In genomic region chr7:6700793-6701192, GRCh38 we compare ENCODE assay signal across 15 cellular contexts. TPM values are rescaled to one million over a fixed set of nuclear protein-coding genes. Genes with fewer than 3 reads are reported as not detected.
DNase-seq lines count a peak whose midpoint lies in the region; ATAC-seq, FAIRE-seq and TF ChIP-seq lines count a peak whose summit lies in the region.
"Had no signal": no experiment of that assay in that cellular context is flagged by ENCODE, and none has a peak within 500 bp of the region (broad histone marks: within the 10 kb centered on the region; RNA-seq: fewer than 3 reads in every experiment).

No MANE protein-coding gene starts in this region.

- H3K27ac Mint-ChIP-seq in glutamatergic neuron (ENCODE audit: unreplicated experiment) = peak overlapping the region; percentile 41
- H3K27ac Mint-ChIP-seq in H9 = no peak overlapping the region
- H3K27ac Mint-ChIP-seq: CD4-positive, alpha-beta T cell; GM23338 had no signal

- no peak overlapping the region for H3K4ac ChIP-seq in H9 (ENCODE audit: low read depth, low read length)

- H3K14ac ChIP-seq in H9 (ENCODE audit: insufficient read depth, low read length) = no peak overlapping the region

- H2AFZ ChIP-seq in GM12878 (ENCODE audit: control insufficient read depth, low read depth, low read length) (no peak overlapping the region), H9 (ENCODE audit: low read length) (no peak overlapping the region), mammary epithelial cell (ENCODE audit: low read depth, low read length) (no peak overlapping the region)
- H2AFZ ChIP-seq: GM23338 had no signal

- no peak for TF ChIP-seq POLR2A in GM12878 (IDR thresholded peaks at IDR 0.05; ENCODE audit: low read depth, low read length)

- no peak for ATAC-seq in GM12878
- ATAC-seq: A549, GM23338 had no signal

- no peak overlapping the region for H3K9ac ChIP-seq in BLaER1
- peak overlapping the region in 1 of 11 experiments; percentile 4; a peak in 1 of 22 replicates for H3K9ac ChIP-seq in BLaER1 treated with 17β-estradiol and CSF1 and Interleukin-3, amounts not matched to agents 10 nM and 100 nM
- no peak overlapping the region for H3K9ac ChIP-seq in GM12878 (ENCODE audit: control insufficient read depth, insufficient read depth, low read length)
- no peak overlapping the region for H3K9ac ChIP-seq in H9 (ENCODE audit: extremely low read depth, insufficient read length, low read length)
- no peak overlapping the region for H3K9ac ChIP-seq in mammary epithelial cell (ENCODE audit: insufficient read depth, low read length)

- H3K4me1 Mint-ChIP-seq in glutamatergic neuron (ENCODE audit: low read depth, unreplicated experiment) = peaks cover 18% of the 10 kb centered on the region
- peaks cover 9 to 14% of the 10 kb centered on the region in 2 experiments for H3K4me1 Mint-ChIP-seq in H9

- no peak overlapping the region for H4K5ac ChIP-seq in H9 (ENCODE audit: insufficient read length, low read depth, low read length)

- POLR2A ChIA-PET in GM12878 (lab: Charles Lee) = no interaction called here

- H3K4me1 ChIP-seq in BLaER1 = peaks cover 25% of the 10 kb centered on the region
- H3K4me1 ChIP-seq in BLaER1 treated with 17β-estradiol and CSF1 and Interleukin-3, amounts not matched to agents 10 nM and 100 nM = peaks cover 8 to 36% (median 13%) of the 10 kb centered on the region in 10 experiments; a peak in 19 of 20 replicates
- no peaks in the 10 kb centered on the region for H3K4me1 ChIP-seq in GM12878 (ENCODE audit: control insufficient read depth, insufficient read depth, low read length)
- H3K4me1 ChIP-seq in H9 (ENCODE audit: insufficient read depth, low read length) = no peaks in the 10 kb centered on the region
- peaks cover 5% of the 10 kb centered on the region for H3K4me1 ChIP-seq in mammary epithelial cell (ENCODE audit: insufficient read depth, low read length)
- H3K4me1 ChIP-seq: A549 had no signal

- no peak overlapping the region for H3K18ac ChIP-seq in H9 (ENCODE audit: insufficient read length, low read depth, low read length)

- TF ChIP-seq EP300 in GM12878 (IDR thresholded peaks at IDR 0.05; ENCODE audit: borderline replicate concordance in 1 of 2, control insufficient read depth in 1 of 2, low read depth in 2 of 2, low read length in 2 of 2) = no peak

- peaks cover 94% of the 10 kb centered on the region for H3K9me3 ChIP-seq in BLaER1
- peaks cover 94 to 98% (median 96%) of the 10 kb centered on the region in 11 experiments for H3K9me3 ChIP-seq in BLaER1 treated with 17β-estradiol and CSF1 and Interleukin-3, amounts not matched to agents 10 nM and 100 nM (replicated peaks in 1 of 11)
- H3K9me3 ChIP-seq in GM12878 (replicated peaks; ENCODE audit: control insufficient read depth, insufficient read depth, low read length) = peaks cover 72% of the 10 kb centered on the region
- peaks cover 36% of the 10 kb centered on the region for H3K9me3 ChIP-seq in H9 (ENCODE audit: control insufficient read depth, low read depth, low read length)
- peaks cover 64% of the 10 kb centered on the region for H3K9me3 ChIP-seq in mammary epithelial cell (replicated peaks; ENCODE audit: insufficient read depth, low read length)

- 90% methylated on average over 5 of the region's 5 CpGs for WGBS in GM12878 (ENCODE audit: insufficient coverage, insufficient replicate concordance, low lambda C conversion rate, missing lambda C conversion rate)
- WGBS in H9 (ENCODE audit: extremely low coverage, insufficient read length, low lambda C conversion rate) = no CpG with 5 or more reads among the region's 5 CpGs
- WGBS in mammary epithelial cell (ENCODE audit: low coverage, missing lambda C conversion rate) = 83% methylated on average over 5 of the region's 5 CpGs

- H3K56ac ChIP-seq in H9 (ENCODE audit: insufficient read length, low read depth, low read length) = no peak overlapping the region

- RAD21 ChIA-PET in GM12878 (lab: Charles Lee; ENCODE audit: unreplicated experiment) = no interaction called here

- no peak for FAIRE-seq in GM12878 (lab: Jason Lieb, UNC)
- FAIRE-seq: A549, GM12891 had no signal

- no peaks in the 10 kb centered on the region for H3K27me3 ChIP-seq in BLaER1
- H3K27me3 ChIP-seq in BLaER1 treated with 17β-estradiol and CSF1 and Interleukin-3, amounts not matched to agents 10 nM and 100 nM = no peaks in the 10 kb centered on the region; a peak in 2 of 22 replicates
- H3K27me3 ChIP-seq in GM12878 (replicated peaks in 1 of 2; ENCODE audit: control insufficient read depth in 2 of 2, insufficient read depth in 2 of 2, low read length in 1 of 2) = no peaks in the 10 kb centered on the region
- H3K27me3 ChIP-seq in H9 (ENCODE audit: insufficient read depth, low read length) = no peaks in the 10 kb centered on the region
- H3K27me3 ChIP-seq in mammary epithelial cell (ENCODE audit: insufficient read depth, low read length) = no peaks in the 10 kb centered on the region

- peak overlapping the region; percentile 36 for H3K4me3 Mint-ChIP-seq in glutamatergic neuron (ENCODE audit: unreplicated experiment)
- H3K4me3 Mint-ChIP-seq in H9 = no peak overlapping the region
- H3K4me3 Mint-ChIP-seq: GM23338 had no signal

- H3K23ac ChIP-seq in H9 (ENCODE audit: insufficient read length, low read depth, low read length) = no peak overlapping the region

- TF ChIP-seq RAD21 in GM12878 (IDR thresholded peaks at IDR 0.05; ENCODE audit: insufficient read depth, low read depth, low read length) = no peak

- peaks cover 46% of the 10 kb centered on the region for H3K79me2 ChIP-seq in GM12878 (ENCODE audit: control insufficient read depth, insufficient read depth, low read length)
- peaks cover 27% of the 10 kb centered on the region; the same call in 1 of the 2 replicates for H3K79me2 ChIP-seq in H9 (ENCODE audit: insufficient read depth, low read length)
- peaks cover 90% of the 10 kb centered on the region for H3K79me2 ChIP-seq in mammary epithelial cell (ENCODE audit: insufficient read depth, low read length)

- H2BK5ac ChIP-seq in H9 (ENCODE audit: insufficient read length, low read length) = no peak overlapping the region

- H3K36me3 ChIP-seq in BLaER1 (peaks cover 94% of the 10 kb centered on the region), GM12878 (ENCODE audit: control insufficient read depth in 2 of 2, insufficient read depth in 2 of 2, low read length in 1 of 2) (peaks cover 16 to 60% of the 10 kb centered on the region in 2 experiments), mammary epithelial cell (ENCODE audit: insufficient read depth, low read length) (peaks cover 52% of the 10 kb centered on the region)
- H3K36me3 ChIP-seq in BLaER1 treated with 17β-estradiol and CSF1 and Interleukin-3, amounts not matched to agents 10 nM and 100 nM = peaks cover 93 to 95% (median 94%) of the 10 kb centered on the region in 11 experiments

- no peak overlapping the region for H3T11ph ChIP-seq in H9 (ENCODE audit: low read length)

- no peaks in the 10 kb centered on the region for H3K27me3 Mint-ChIP-seq in glutamatergic neuron (ENCODE audit: unreplicated experiment)
- H3K27me3 Mint-ChIP-seq in H9 (ENCODE audit: low read depth) = no peaks in the 10 kb centered on the region
- H3K27me3 Mint-ChIP-seq: CD4-positive, alpha-beta T cell; IgD-negative memory B cell had no signal

- H3K36me3 Mint-ChIP-seq in glutamatergic neuron (ENCODE audit: unreplicated experiment) (peaks cover 38% of the 10 kb centered on the region), H9 (ENCODE audit: insufficient read depth in 1 of 3, low read depth in 3 of 3) (peaks cover 24 to 64% (median 62%) of the 10 kb centered on the region in 3 experiments)

- H4K8ac ChIP-seq in H9 (replicated peaks; ENCODE audit: insufficient read length, low read depth, low read length) = no peak overlapping the region

- H3K4me3 ChIP-seq in BLaER1 (peak overlapping the region; percentile 39; the same call in 1 of the 2 replicates), GM12878 (0 out of 2 replicates have a peak overlapping the region, but pooled peaks have one; percentile 5), mammary epithelial cell (replicated peaks in 1 of 3; ENCODE audit: insufficient read depth in 1 of 3, low read depth in 2 of 3, low read length in 3 of 3) (no peak overlapping the region)
- H3K4me3 ChIP-seq in BLaER1 treated with 17β-estradiol and CSF1 and Interleukin-3, amounts not matched to agents 10 nM and 100 nM = peak overlapping the region in 7 of 10 experiments; percentile 1 to 50 (median 30); a peak in 9 of 20 replicates
- H3K4me3 ChIP-seq: A549, GM23338 had no signal

- H2BK15ac ChIP-seq in H9 (ENCODE audit: low read depth, low read length) = no peak overlapping the region

- DNase-seq in GM12878 (ENCODE audit: low read depth, low spot score) (no peak), glutamatergic neuron (no peak), H9 (no peak), substantia nigra (lab: John Stamatoyannopoulos, UW) (no peak), mammary epithelial cell (no peak)
- DNase-seq: CD4-positive, alpha-beta T cell; DMS79; H7 had no signal

- H3K27ac ChIP-seq in BLaER1 = no peak overlapping the region
- H3K27ac ChIP-seq in BLaER1 treated with 17β-estradiol and CSF1 and Interleukin-3, amounts not matched to agents 10 nM and 100 nM = peak overlapping the region in 4 of 11 experiments; percentile 36 to 47 (median 43); a peak in 5 of 22 replicates
- H3K27ac ChIP-seq in GM12878 (ENCODE audit: control insufficient read depth, insufficient read depth) = no peak overlapping the region
- H3K27ac ChIP-seq in H9 (ENCODE audit: insufficient read length, low read depth, low read length) = no peak overlapping the region
- H3K27ac ChIP-seq in substantia nigra (ENCODE audit: low read depth, low read length, poor library complexity, severe bottlenecking) = no peak overlapping the region
- no peak overlapping the region for H3K27ac ChIP-seq in mammary epithelial cell (ENCODE audit: insufficient read depth, low read depth, low read length)
- H3K27ac ChIP-seq: A549 had no signal

- 0 out of 2 replicates have a peak overlapping the region, but pooled peaks have one; percentile 34 for H3K4me2 ChIP-seq in BLaER1
- H3K4me2 ChIP-seq in BLaER1 treated with 17β-estradiol and CSF1 and Interleukin-3, amounts not matched to agents 10 nM and 100 nM = peak overlapping the region in 4 of 11 experiments; percentile 13 to 57 (median 45); a peak in 5 of 22 replicates
- no peak overlapping the region for H3K4me2 ChIP-seq in GM12878 (ENCODE audit: control insufficient read depth, insufficient read depth)
- no peak overlapping the region for H3K4me2 ChIP-seq in H9 (ENCODE audit: insufficient read depth, insufficient read length, low read length)
- no peak overlapping the region for H3K4me2 ChIP-seq in mammary epithelial cell (ENCODE audit: insufficient read depth, low read depth, low read length)
- H3K4me2 ChIP-seq: A549, GM23338 had no signal

- peaks cover 12% of the 10 kb centered on the region for H3K79me1 ChIP-seq in H9 (ENCODE audit: insufficient read depth, low read depth, low read length, poor library complexity, severe bottlenecking)

- SMC1A ChIA-PET in GM12878 (lab: Charles Lee; ENCODE audit: uncharacterized antibody, unreplicated experiment) = interaction anchor here (0.7 to 1.5 kb wide), 2 partner anchors 13 to 378 kb away, joined by 3 to 4 read pairs; no protein-coding TSS in a partner anchor

- no peak overlapping the region for H2BK120ac ChIP-seq in H9 (ENCODE audit: low read depth, low read length, poor library complexity, severe bottlenecking)

- BruUV-seq in GM12878 (replicated peaks; lab: Mats Ljungman, UMichigan) = no TSS peak
- no TSS peak for BruUV-seq in mammary epithelial cell (replicated peaks; lab: Mats Ljungman, UMichigan)

- H3K9me3 Mint-ChIP-seq in glutamatergic neuron (ENCODE audit: unreplicated experiment) (peaks cover 11% of the 10 kb centered on the region), H9 (peaks cover 32 to 62% of the 10 kb centered on the region in 2 experiments)

- CTCF ChIA-PET in GM12878 (lab: Yijun Ruan, JAX) = no interaction called here
- CTCF ChIA-PET in mammary epithelial cell (lab: Charles Lee; ENCODE audit: low non-redundant PET) = no interaction called here

- intact Hi-C loops in GM12878 (cut with micrococcal nuclease; ENCODE audit: unreplicated experiment) = no loop called here
- intact Hi-C loops in mammary epithelial cell (cut with micrococcal nuclease) = no loop called here

- dilution Hi-C loops in mammary epithelial cell (cut with HindIII; ENCODE audit: low sequenced_read_pairs) = no loop called here

- H2BK12ac ChIP-seq in H9 (ENCODE audit: insufficient read length, low read depth, low read length) = no peak overlapping the region

- H2AK5ac ChIP-seq in H9 (ENCODE audit: insufficient read length, low read length) = no peak overlapping the region

- TF ChIP-seq CTCF in GM12878 (IDR thresholded peaks at IDR 0.05 in 2 of 3, conservative IDR thresholded peaks at IDR 0.05 in 1 of 3; ENCODE audit: control insufficient read depth in 2 of 3, extremely low read depth in 1 of 3, insufficient read depth in 1 of 3, low read depth in 3 of 3, low read length in 3 of 3) = no peak
- no peak for TF ChIP-seq CTCF in glutamatergic neuron (IDR thresholded peaks at IDR 0.05; ENCODE audit: partially characterized antibody, unreplicated experiment)
- TF ChIP-seq CTCF in H9 (conservative IDR thresholded peaks at IDR 0.05) = no peak
- TF ChIP-seq CTCF in mammary epithelial cell (conservative IDR thresholded peaks at IDR 0.05 in 1 of 2, IDR thresholded peaks at IDR 0.05 in 1 of 2; ENCODE audit: extremely low read depth in 1 of 2, insufficient read depth in 1 of 2, low read depth in 1 of 2, low read length in 2 of 2) = no peak

- H4K20me1 ChIP-seq in BLaER1 = peaks cover 45% of the 10 kb centered on the region
- peaks cover 0 to 50% (median 9%) of the 10 kb centered on the region in 11 experiments; a peak in 11 of 22 replicates for H4K20me1 ChIP-seq in BLaER1 treated with 17β-estradiol and CSF1 and Interleukin-3, amounts not matched to agents 10 nM and 100 nM
- no peaks in the 10 kb centered on the region for H4K20me1 ChIP-seq in GM12878 (ENCODE audit: control insufficient read depth, insufficient read depth)
- peaks cover 2% of the 10 kb centered on the region for H4K20me1 ChIP-seq in H9 (ENCODE audit: control insufficient read depth, insufficient read depth, insufficient read length)
- no peaks in the 10 kb centered on the region for H4K20me1 ChIP-seq in mammary epithelial cell (ENCODE audit: insufficient read depth, low read length)

- H2BK20ac ChIP-seq in H9 (ENCODE audit: low read depth, low read length, poor library complexity, severe bottlenecking) = no peak overlapping the region

- in situ Hi-C loops in GM12878 (cut with MboI) = no loop called here
- in situ Hi-C loops in mammary epithelial cell (cut with MboI; ENCODE audit: low sequenced_read_pairs in 2 of 2) = no loop called here

- no peak overlapping the region for H4K91ac ChIP-seq in H9 (ENCODE audit: insufficient read length, low read depth, low read length)

- H3K23me2 ChIP-seq in H9 (ENCODE audit: insufficient read length, low read depth, low read length, poor library complexity, severe bottlenecking) = peaks cover 1% of the 10 kb centered on the region

RNA-seq across cellular contexts. Expression of gene ZNF12, which starts 6.0 kb away (rescaled TPM):
- 85.3 and 92.5 TPM in 2 replicates for total RNA-seq in GM12878 (2013; cell fraction: nucleolus; rRNA removed)
- total RNA-seq in GM12878 (2014; rRNA removed) (17.4 and 18.6 TPM in 2 replicates), GM12878 (2014; rRNA removed; fragmentation: Illumina TruSeq; extraction: Trizol) (17.3 and 19.2 TPM in 2 replicates), GM12878 (2021) (20.4 and 22.6 TPM in 2 replicates), glutamatergic neuron (ENCODE audit: unreplicated experiment) (19.6 TPM), H9 (2021) (19.1 and 19.4 TPM in 2 replicates), mammary epithelial cell (10 to 100 TPM; 16.4 to 21.0 TPM)
- polyA plus RNA-seq in GM12878 (2011; ENCODE audit: low read depth) = 6.4 TPM
- polyA plus RNA-seq in GM12878 (2011; rRNA removed) (38.1 and 58.1 TPM in 2 replicates), GM12878 (2014; fragmentation: Illumina TruSeq; extraction: Trizol) (17.8 and 18.1 TPM in 2 replicates), GM12878 (2014; fragmentation: Nextera tagmentation; extraction: Ambion mirVana) (1 to 10 TPM; 6.7 to 7.2 TPM), GM12878 (2014; rRNA removed) (11.4 and 16.2 TPM in 2 replicates), GM12878 (2016; fragmentation: Nextera tagmentation; extraction: Ambion mirVana) (10 to 100 TPM in 1 of 2 experiments, 1 to 10 TPM in 1; 8.7 to 10.1 TPM), mammary epithelial cell (5.0 TPM)
- polyA plus RNA-seq in GM12878 (2011; cell fraction: cytosol; rRNA removed) = 11.3 and 12.9 TPM in 2 replicates
- polyA plus RNA-seq in GM12878 (2011; cell fraction: nucleus; rRNA removed) = 64.0 and 95.4 TPM in 2 replicates
- 12.3 and 18.3 TPM in 2 replicates for polyA plus RNA-seq in GM12878 (2012)
- polyA minus RNA-seq in GM12878 (2011; rRNA and poly(A)+ RNA removed) = 23.6 and 35.8 TPM in 2 replicates
- 8.9 and 17.6 TPM in 2 replicates for polyA minus RNA-seq in GM12878 (2011; cell fraction: cytosol; rRNA and poly(A)+ RNA removed)
- 20.7 and 20.9 TPM in 2 replicates for polyA minus RNA-seq in GM12878 (2011; cell fraction: nucleus; rRNA and poly(A)+ RNA removed)
- 12.5 TPM for polyA minus RNA-seq in mammary epithelial cell

RNA-seq across cellular contexts. Expression of gene RSPH10B2, which starts 53.1 kb away (rescaled TPM):
- total RNA-seq in GM12878 (2013; cell fraction: nucleolus; rRNA removed) = 3.8 and 8.0 TPM in 2 replicates
- total RNA-seq in GM12878 (2014; rRNA removed) = 0.33 and 0.34 TPM in 2 replicates
- 0.05 and 0.18 TPM in 2 replicates for total RNA-seq in GM12878 (2014; rRNA removed; fragmentation: Illumina TruSeq; extraction: Trizol)
- 0.21 TPM in 1 of 2 replicates, not detected in the other for total RNA-seq in GM12878 (2021)
- not detected for polyA plus RNA-seq in GM12878 (2011; ENCODE audit: low read depth)
- 0.20 and 0.33 TPM in 2 replicates for polyA plus RNA-seq in GM12878 (2011; rRNA removed)
- 0.08 and 0.10 TPM in 2 replicates for polyA plus RNA-seq in GM12878 (2011; cell fraction: cytosol; rRNA removed)
- 0.64 and 0.89 TPM in 2 replicates for polyA plus RNA-seq in GM12878 (2011; cell fraction: nucleus; rRNA removed)
- 0.08 and 0.14 TPM in 2 replicates for polyA plus RNA-seq in GM12878 (2012)
- 0.04 TPM in 1 of 2 replicates, not detected in the other for polyA plus RNA-seq in GM12878 (2014; fragmentation: Illumina TruSeq; extraction: Trizol)
- under 1 TPM in 1 of 2 experiments, not detected in 1; 0.07 TPM for polyA plus RNA-seq in GM12878 (2014; fragmentation: Nextera tagmentation; extraction: Ambion mirVana)
- 0.09 TPM in 1 of 2 replicates, not detected in the other for polyA plus RNA-seq in GM12878 (2014; rRNA removed)
- polyA plus RNA-seq in GM12878 (2016; fragmentation: Nextera tagmentation; extraction: Ambion mirVana) = not detected
- 0.51 TPM in 1 of 2 replicates, not detected in the other for polyA minus RNA-seq in GM12878 (2011; rRNA and poly(A)+ RNA removed)
- not detected in 2 replicates for polyA minus RNA-seq in GM12878 (2011; cell fraction: cytosol; rRNA and poly(A)+ RNA removed)
- 0.60 and 3.4 TPM in 2 replicates for polyA minus RNA-seq in GM12878 (2011; cell fraction: nucleus; rRNA and poly(A)+ RNA removed)
- total RNA-seq in glutamatergic neuron (ENCODE audit: unreplicated experiment) = 1.0 TPM
- total RNA-seq in H9 (2021) = 0.33 and 0.39 TPM in 2 replicates
- total RNA-seq in mammary epithelial cell = not detected
- polyA plus RNA-seq in mammary epithelial cell = not detected
- polyA minus RNA-seq in mammary epithelial cell = not detected
- total RNA-seq: CD4-positive, alpha-beta T cell had no signal
- polyA plus RNA-seq: BJ, IgD-negative memory B cell had no signal

Comparison
In these comparisons a context has a peak if more than half of its experiments do, and no peak if none do; other contexts are left out.
1. H3K4me3 ChIP-seq: peak in BLaER1 (single experiment), BLaER1 treated with 17β-estradiol and CSF1 and Interleukin-3, amounts not matched to agents 10 nM and 100 nM (7 of 10) and GM12878 (single experiment); none in mammary epithelial cell (0 of 3).